In the genomic region with DNA sequence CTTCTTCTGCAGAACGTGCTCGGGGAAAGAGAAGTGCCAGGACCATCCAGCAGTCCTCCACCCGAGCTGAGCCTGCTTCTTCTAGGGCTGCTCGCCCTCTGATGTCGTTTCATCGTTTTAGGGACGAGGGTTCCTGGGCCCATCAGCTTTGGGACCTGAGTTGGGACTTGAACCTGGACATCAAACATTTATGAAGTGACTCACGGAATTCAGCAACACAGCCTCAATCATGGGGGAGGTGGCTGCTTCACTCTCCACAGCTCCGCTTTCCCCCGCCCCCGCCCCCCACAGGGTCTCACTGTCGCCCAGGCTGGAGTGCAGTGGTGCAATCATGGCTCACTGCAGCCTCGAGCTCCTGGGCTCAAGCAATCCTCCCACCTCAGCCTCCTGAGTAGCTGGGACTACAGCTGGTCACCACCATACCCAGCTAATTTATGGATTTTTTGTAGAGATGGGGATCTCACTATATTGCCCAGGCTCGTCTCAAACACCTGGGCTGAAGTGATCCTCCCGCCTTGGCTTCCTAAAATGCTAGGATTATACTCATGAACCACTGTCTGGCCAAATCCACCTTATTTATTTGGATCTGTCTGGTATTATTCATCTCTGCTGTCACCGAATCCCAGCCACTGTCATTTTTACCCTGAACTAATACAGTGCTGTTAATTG, we compare ENCODE assay signal across 7 cellular contexts. TPM values are rescaled to one million over a fixed set of nuclear protein-coding genes. Genes with fewer than 3 reads are reported as not detected.
DNase-seq lines count a peak whose midpoint lies in the region; ATAC-seq and TF ChIP-seq lines count a peak whose summit lies in the region.

No MANE protein-coding gene starts in this region.

- peaks cover 28% of the 10 kb centered on the region for H4K20me1 ChIP-seq in Loucy (ENCODE audit: insufficient read depth, low read length, poor library complexity, severe bottlenecking)

- no peaks in the 10 kb centered on the region for H3K9me2 ChIP-seq in Loucy (replicated peaks; ENCODE audit: low read depth, low read length)

- H2AFZ ChIP-seq in Loucy (ENCODE audit: low read length): peak overlapping the region; percentile 96

- ATAC-seq in left lung: peak; percentile 5
- ATAC-seq in thoracic aorta (ENCODE audit: insufficient number of reproducible peaks, low FRiP score, low read depth): no peak
- no peak for ATAC-seq in GM21390 (IDR thresholded peaks at IDR 0.05; ENCODE audit: unreplicated experiment)

- no peak for TF ChIP-seq CTCF in Loucy (conservative IDR thresholded peaks at IDR 0.05; ENCODE audit: low read length)
- no peak for TF ChIP-seq CTCF in left lung (IDR thresholded peaks at IDR 0.05)
- no peak for TF ChIP-seq CTCF in thoracic aorta (IDR thresholded peaks at IDR 0.05)

- DNase-seq in astrocyte of the hippocampus (ENCODE audit: low read depth, low spot score) (peak; percentile 36), left lung (no peak), thoracic aorta (ENCODE audit: low spot score) (no peak)
- no peak for DNase-seq in NK-92 treated with Interleukin-12 subunit alpha and Interleukin-12 subunit beta, amount 100 ng/mL, for 24 hours (lab: John Stamatoyannopoulos, UW)

- peak overlapping the region; percentile 90 to 96 for H3K27ac ChIP-seq in left lung
- peak overlapping the region; percentile 16 to 45 for H3K27ac ChIP-seq in thoracic aorta

- peaks cover 18% of the 10 kb centered on the region for H3F3A ChIP-seq in Loucy (ENCODE audit: low read depth)

- H3K4me3 ChIP-seq in Loucy (ENCODE audit: low read length, poor library complexity, severe bottlenecking): peak overlapping the region; percentile 99
- peak overlapping the region; percentile 52 to 78 for H3K4me3 ChIP-seq in left lung
- peak overlapping the region; percentile 87 for H3K4me3 ChIP-seq in thoracic aorta

- H3K4me2 ChIP-seq in Loucy (ENCODE audit: low read depth, low read length, poor library complexity, severe bottlenecking): peak overlapping the region; percentile 98

- no peaks in the 10 kb centered on the region for H3K27me3 ChIP-seq in Loucy (ENCODE audit: insufficient read depth, low read length, poor library complexity, severe bottlenecking)
- H3K27me3 ChIP-seq in left lung: no peaks in the 10 kb centered on the region
- no peaks in the 10 kb centered on the region for H3K27me3 ChIP-seq in thoracic aorta (replicated peaks; ENCODE audit: insufficient read depth)

- H3K79me2 ChIP-seq in Loucy (ENCODE audit: insufficient read depth, low read length): peaks cover 40% of the 10 kb centered on the region

- H3K4me1 ChIP-seq in ES-I3 (ENCODE audit: insufficient read depth, low read length): peaks cover 14% of the 10 kb centered on the region
- H3K4me1 ChIP-seq in Loucy (ENCODE audit: insufficient read depth, low read length, poor library complexity, severe bottlenecking): peaks cover 35% of the 10 kb centered on the region
- peaks cover 35 to 44% of the 10 kb centered on the region in 2 donors for H3K4me1 ChIP-seq in left lung
- peaks cover 32 to 41% of the 10 kb centered on the region in 2 donors for H3K4me1 ChIP-seq in thoracic aorta (ENCODE audit: control insufficient read depth in 1 of 2, low read depth in 2 of 2)

- H3K9ac ChIP-seq in ES-I3 (ENCODE audit: low read depth, low read length): peak overlapping the region; percentile 67; the same call in 1 of the 2 replicates
- peak overlapping the region; percentile 88 for H3K9ac ChIP-seq in Loucy (ENCODE audit: low read depth, low read length, poor library complexity, severe bottlenecking)

- no peaks in the 10 kb centered on the region for H3K36me3 ChIP-seq in ES-I3 (ENCODE audit: insufficient read depth, low read length)
- H3K36me3 ChIP-seq in Loucy (ENCODE audit: insufficient read depth, low read length): no peaks in the 10 kb centered on the region
- H3K36me3 ChIP-seq in left lung: no peaks in the 10 kb centered on the region
- H3K36me3 ChIP-seq in thoracic aorta: no peaks in the 10 kb centered on the region

- intact Hi-C loops in left lung (cut with DNase I): no loop called here

- H3K9me3 ChIP-seq in ES-I3 (ENCODE audit: control insufficient read depth, insufficient read depth, low read length) (no peaks in the 10 kb centered on the region), Loucy (ENCODE audit: insufficient read depth, low read depth, low read length) (no peaks in the 10 kb centered on the region), left lung (no peaks in the 10 kb centered on the region), thoracic aorta (no peaks in the 10 kb centered on the region)

RNA-seq across cellular contexts. Expression of a gene that starts 0.7 kb away (rescaled TPM):
- total RNA-seq in left lung (100 to 1,000 TPM; 131 to 138 TPM), thoracic aorta (10 to 100 TPM; 62.1 to 84.5 TPM)

RNA-seq across cellular contexts. Expression of a gene that starts 16.0 kb away (rescaled TPM):
- 10 to 100 TPM; 27.8 to 30.7 TPM for total RNA-seq in left lung
- 10 to 100 TPM; 45.6 to 65.5 TPM for total RNA-seq in thoracic aorta

RNA-seq across cellular contexts. Expression of a gene that starts 30.9 kb away (rescaled TPM):
- total RNA-seq in left lung (10 to 100 TPM; 37.4 to 45.1 TPM), thoracic aorta (10 to 100 TPM; 34.9 to 72.2 TPM)

RNA-seq across cellular contexts. Expression of a gene that starts 32.8 kb away (rescaled TPM):
- total RNA-seq in left lung: 10 to 100 TPM; 66.0 to 84.7 TPM
- total RNA-seq in thoracic aorta: 10 to 100 TPM; 61.1 to 85.6 TPM

RNA-seq across cellular contexts. Expression of a gene that starts 47.5 kb away (rescaled TPM):
- not detected for total RNA-seq in left lung
- not detected for total RNA-seq in thoracic aorta
